ENCODE assay signal across 9 cellular contexts in the genomic region with DNA sequence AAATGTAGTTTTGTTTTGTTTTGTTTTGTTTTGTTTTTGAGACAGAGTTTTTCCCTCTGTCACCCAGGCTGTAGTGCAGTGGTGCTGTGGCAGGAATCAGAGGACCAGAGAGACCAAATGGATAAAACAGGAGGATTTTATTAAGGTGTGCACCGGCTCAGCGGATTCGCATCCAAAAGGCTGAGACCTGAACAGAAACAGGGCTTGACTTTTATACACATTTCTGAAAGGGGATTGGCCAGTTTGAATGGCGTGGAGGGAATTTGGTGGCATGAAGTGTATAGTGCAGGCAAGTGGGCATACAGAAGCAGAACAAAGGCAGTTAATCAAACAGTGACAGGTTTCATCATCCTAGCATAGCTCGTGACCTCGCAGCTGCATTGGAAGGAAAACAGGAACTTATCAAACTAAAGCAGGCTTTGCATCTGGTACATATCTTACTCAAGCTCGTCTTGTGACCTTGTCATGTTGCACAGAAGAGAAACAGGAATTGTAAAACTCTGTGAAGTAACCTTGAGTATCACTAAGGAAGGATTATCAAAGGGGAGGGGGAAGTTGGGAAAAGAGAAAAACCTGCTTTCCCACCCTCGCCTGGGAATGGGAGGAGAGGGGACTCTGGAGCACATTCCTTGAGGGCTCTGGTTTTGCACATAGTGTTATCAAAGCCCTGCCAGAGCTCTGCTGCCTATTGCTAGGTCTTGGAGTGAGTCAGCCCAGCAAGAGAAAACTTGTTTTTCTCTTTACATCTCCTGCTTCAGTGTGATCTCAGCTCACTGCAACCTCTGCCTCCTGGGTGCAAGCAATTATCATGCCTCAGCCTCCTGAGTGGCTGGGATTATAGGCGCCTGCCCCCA. TPM values are rescaled to one million over a fixed set of nuclear protein-coding genes. Genes with fewer than 3 reads are reported as not detected.
DNase-seq lines count a peak whose midpoint lies in the region; TF ChIP-seq lines count a peak whose summit lies in the region.
"Had no signal": no experiment of that assay in that cellular context is flagged by ENCODE, and none has a peak within 500 bp of the region (broad histone marks: within the 10 kb centered on the region; RNA-seq: fewer than 3 reads in every experiment).

No MANE protein-coding gene starts in this region.

- peaks cover 7% of the 10 kb centered on the region for H3K36me3 Mint-ChIP-seq in type B pancreatic cell

- TF ChIP-seq CTCF in brain microvascular endothelial cell (IDR thresholded peaks at IDR 0.05; ENCODE audit: low read depth, low read length, missing control alignments) = no peak
- no peak for TF ChIP-seq CTCF in liver (IDR thresholded peaks at IDR 0.05; ENCODE audit: low read depth, low read length, missing input control)
- no peak for TF ChIP-seq CTCF in type B pancreatic cell (conservative IDR thresholded peaks at IDR 0.05)

- in situ Hi-C loops in brain microvascular endothelial cell (cut with HindIII; ENCODE audit: low pct_ligation_motif_present, low sequenced_read_pairs) = no loop called here

- H3K9ac ChIP-seq in liver (ENCODE audit: low read depth in 1 of 2, low read length in 2 of 2) = no peak overlapping the region

- H3K27ac ChIP-seq in brain microvascular endothelial cell (peak overlapping the region; percentile 9), liver (ENCODE audit: low read depth in 1 of 2, low read length in 2 of 2) (peak overlapping the region in 1 of 2 donors; percentile 47)

- peak overlapping the region; percentile 83 for H3K27ac Mint-ChIP-seq in type B pancreatic cell

- H3K9me3 Mint-ChIP-seq in type B pancreatic cell = peaks cover 6% of the 10 kb centered on the region

- peaks cover 2 to 3% (median 3%) of the 10 kb centered on the region in 4 donors for H3K9me3 ChIP-seq in liver (ENCODE audit: control insufficient read depth in 4 of 4, low read length in 3 of 4)

- H3K27me3 ChIP-seq in brain microvascular endothelial cell (replicated peaks) = no peaks in the 10 kb centered on the region
- H3K27me3 ChIP-seq in liver (ENCODE audit: control insufficient read depth in 4 of 4, insufficient read depth in 4 of 4, low read length in 3 of 4) = no peaks in the 10 kb centered on the region

- peak in 1 of 2 donors; percentile 10 for TF ChIP-seq RAD21 in liver (IDR thresholded peaks at IDR 0.05)

- peak overlapping the region; percentile 65 for H3K4me3 Mint-ChIP-seq in type B pancreatic cell

- H3K4me1 Mint-ChIP-seq in type B pancreatic cell (ENCODE audit: unreplicated experiment) = peaks cover 4% of the 10 kb centered on the region

- 66% methylated on average over 9 of the region's 9 CpGs for WGBS in liver

- H3K4me3 ChIP-seq in brain microvascular endothelial cell (ENCODE audit: low read depth, low read length) (no peak overlapping the region), liver (ENCODE audit: low read depth in 1 of 3, low read length in 3 of 3) (no peak overlapping the region)

- no peaks in the 10 kb centered on the region for H3K36me3 ChIP-seq in brain microvascular endothelial cell (replicated peaks)
- H3K36me3 ChIP-seq in liver (ENCODE audit: control insufficient read depth in 4 of 4, insufficient read depth in 3 of 4, low read depth in 1 of 4, low read length in 3 of 4) = no peaks in the 10 kb centered on the region

- DNase-seq in NCI-H2227 (lab: John Stamatoyannopoulos, UW; ENCODE audit: unreplicated experiment) (peak; percentile 1), NCI-H2227 treated with DMSO at 0.1 percent for 48 hours (lab: John Stamatoyannopoulos, UW) (no peak), brain microvascular endothelial cell (peak; percentile 41), type B pancreatic cell (ENCODE audit: extremely low spot score, unreplicated experiment) (no peak), NCI-H187 treated with DMSO at 0.1 percent for 48 hours (lab: John Stamatoyannopoulos, UW) (no peak), DMS114 treated with DMSO at 0.1 percent for 48 hours (lab: John Stamatoyannopoulos, UW; ENCODE audit: unreplicated experiment) (no peak)
- no peak for DNase-seq in activated CD4-positive, CD25-positive, alpha-beta regulatory T cell treated with anti-CD3 and anti-CD28 coated beads, Interleukin-2, amount 50 U/mL, for 72 hours
- DNase-seq: activated CD4-positive, alpha-beta T cell treated with anti-CD3 and anti-CD28 coated beads for 4 hours had no signal

- H3K4me1 ChIP-seq in liver (ENCODE audit: control insufficient read depth in 4 of 4, insufficient read depth in 4 of 4, low read length in 3 of 4) = no peaks in the 10 kb centered on the region

- H3K27me3 Mint-ChIP-seq in type B pancreatic cell = no peaks in the 10 kb centered on the region

TF ChIP-seq in liver, 16 proteins besides CTCF, POLR2A, EP300 and RAD21:
- TF ChIP-seq NR2F2 (IDR thresholded peaks at IDR 0.05) (peak; percentile 56), SP1 (IDR thresholded peaks at IDR 0.05) (peak; percentile 12), RXRA (IDR thresholded peaks at IDR 0.05) (peak in 1 of 2 donors; percentile 48), FOXA1 (IDR thresholded peaks at IDR 0.05) (no peak)

RNA-seq across cellular contexts. Expression of a gene that starts 38.5 kb away (rescaled TPM):
- total RNA-seq in liver (1 to 10 TPM; 1.9 to 3.1 TPM), type B pancreatic cell (ENCODE audit: low replicate concordance) (5.6 and 10.7 TPM in 2 replicates)
- polyA plus RNA-seq in liver = 1 to 10 TPM in 1 of 2 donors, under 1 TPM in 1; 0.96 to 1.3 TPM

Comparison
In these comparisons a context has a peak if more than half of its experiments do, and no peak if none do; other contexts are left out.
1. DNase-seq: peak in NCI-H2227 (single experiment) and brain microvascular endothelial cell (single experiment); none in NCI-H2227 treated with DMSO at 0.1 percent for 48 hours (single experiment), type B pancreatic cell (single experiment), NCI-H187 treated with DMSO at 0.1 percent for 48 hours (single experiment), activated CD4-positive, CD25-positive, alpha-beta regulatory T cell treated with anti-CD3 and anti-CD28 coated beads, Interleukin-2, amount 50 U/mL, for 72 hours (single experiment) and DMS114 treated with DMSO at 0.1 percent for 48 hours (single experiment).